18 cellular contexts compared by ENCODE assay signal in the genomic region with DNA sequence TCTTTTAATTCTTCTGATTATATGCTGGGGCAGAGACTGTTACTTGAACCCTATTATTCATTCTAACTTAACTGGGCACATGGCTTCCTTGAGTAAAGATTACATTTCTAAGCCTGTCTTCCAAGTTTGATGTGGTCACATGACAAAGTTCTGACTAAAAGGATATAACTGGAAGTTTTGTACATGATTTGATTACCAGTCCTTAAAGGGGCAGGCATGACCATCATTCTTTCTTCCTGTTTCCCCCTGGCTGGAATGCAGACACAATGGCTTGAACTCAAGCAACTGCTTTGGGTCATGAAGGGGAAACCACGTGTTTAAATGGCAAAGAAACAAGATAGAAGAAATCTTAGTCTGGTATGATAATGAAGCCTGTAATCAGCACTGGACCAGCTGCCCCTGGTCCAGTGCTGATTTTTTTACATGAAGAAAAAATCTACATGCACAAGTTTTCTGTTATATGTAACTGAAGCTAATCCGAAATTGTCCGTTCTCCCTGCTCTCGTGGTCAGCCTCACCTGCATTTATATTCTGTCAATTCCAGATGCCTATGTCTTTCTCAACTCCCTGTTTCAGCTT.
"Had no signal": no experiment of that assay in that cellular context is flagged by ENCODE, and none has a peak within 500 bp of the region (broad histone marks: within the 10 kb centered on the region; RNA-seq: fewer than 3 reads in every experiment).

No MANE protein-coding gene starts in this region.

- ATAC-seq: activated CD8-positive, alpha-beta T cell treated with anti-CD3 and anti-CD28 coated beads, Interleukin-2, amount 10 ng/mL, durations not matched to agents 7 days and 5 days; gastrocnemius medialis; heart right ventricle; T-cell had no signal

- H3K9me3 ChIP-seq: esophagus muscularis mucosa, gastrocnemius medialis, heart right ventricle, left ventricle myocardium inferior, ovary had no signal

- DNase-seq: activated CD4-positive, alpha-beta T cell treated with anti-CD3 and anti-CD28 coated beads for 48 hours; activated CD8-positive, alpha-beta memory T cell treated with anti-CD3 and anti-CD28 coated beads, Interleukin-2, amount 50 U/mL, for 48 hours; activated CD8-positive, alpha-beta T cell treated with anti-CD3 and anti-CD28 coated beads, Interleukin-2, amount 10 ng/mL, durations not matched to agents 7 days and 5 days; activated naive CD4-positive, alpha-beta T cell; cerebellar nuclear complex; gastrocnemius medialis; heart right ventricle; islet precursor cell; left ventricle myocardium inferior; ovary; stimulated activated CD4-positive, alpha-beta T cell treated with anti-CD3 and anti-CD28 coated beads, Interleukin-2, amount 100 ng/mL, for 48 hours; stimulated activated naive CD4-positive, alpha-beta T cell treated with Interleukin-2 at 50 U/mL for 16 hours; T-cell; trophoblast cell had no signal

- H3K27me3 ChIP-seq: esophagus muscularis mucosa, gastrocnemius medialis, heart right ventricle, ovary had no signal

- H3K36me3 ChIP-seq: esophagus muscularis mucosa, gastrocnemius medialis, heart right ventricle, left ventricle myocardium inferior, ovary had no signal

- H3K27ac Mint-ChIP-seq: activated CD8-positive, alpha-beta T cell treated with anti-CD3 and anti-CD28 coated beads, Interleukin-2, amount 10 ng/mL, durations not matched to agents 7 days and 5 days; activated T-helper 1 cell treated with anti-CD3 and anti-CD28 coated beads, Interleukin-12 subunit alpha, Interleukin-12 subunit beta, Interleukin-2, Interleukin-4 antibody, amounts not matched to agents 30 ng/mL and 10 ng/mL and 1 ng/mL, durations not matched to agents 14 hours and 24 hours and 36 hours; dendritic cell treated with granulocyte-macrophage colony-stimulating factor and Interleukin-4, amounts not matched to agents 40 ng/mL and 50 ng/mL, for 4 days had no signal

- H3K27ac ChIP-seq: gastrocnemius medialis, heart right ventricle, left ventricle myocardium inferior, ovary had no signal

- H3K4me3 Mint-ChIP-seq: activated CD8-positive, alpha-beta T cell treated with anti-CD3 and anti-CD28 coated beads, Interleukin-2, amount 10 ng/mL, durations not matched to agents 7 days and 5 days; activated T-helper 1 cell treated with anti-CD3 and anti-CD28 coated beads, Interleukin-12 subunit alpha, Interleukin-12 subunit beta, Interleukin-2, Interleukin-4 antibody, amounts not matched to agents 30 ng/mL and 10 ng/mL and 1 ng/mL, durations not matched to agents 14 hours and 24 hours and 36 hours; dendritic cell treated with granulocyte-macrophage colony-stimulating factor and Interleukin-4, amounts not matched to agents 40 ng/mL and 50 ng/mL, for 4 days; neural crest cell; T-cell had no signal

- H3K36me3 Mint-ChIP-seq: T-cell had no signal

- H3K9me3 Mint-ChIP-seq: activated T-helper 1 cell treated with anti-CD3 and anti-CD28 coated beads, Interleukin-12 subunit alpha, Interleukin-12 subunit beta, Interleukin-2, Interleukin-4 antibody, amounts not matched to agents 30 ng/mL and 10 ng/mL and 1 ng/mL, durations not matched to agents 14 hours and 24 hours and 36 hours; dendritic cell treated with granulocyte-macrophage colony-stimulating factor and Interleukin-4, amounts not matched to agents 40 ng/mL and 50 ng/mL, for 4 days; neural crest cell; T-cell had no signal

- H3K4me3 ChIP-seq: esophagus muscularis mucosa, gastrocnemius medialis, heart right ventricle, left ventricle myocardium inferior, ovary had no signal
